In genomic region chr2:98212291-98212690, GRCh38 we compare ENCODE assay signal across 21 cellular contexts.
"Had no signal": no experiment of that assay in that cellular context is flagged by ENCODE, and none has a peak within 500 bp of the region (broad histone marks: within the 10 kb centered on the region; RNA-seq: fewer than 3 reads in every experiment).

No MANE protein-coding gene starts in this region.

- H3K27ac ChIP-seq: breast epithelium, heart left ventricle, left ventricle myocardium inferior, stomach had no signal

- H3K36me3 ChIP-seq: breast epithelium, gastroesophageal sphincter, heart left ventricle, left ventricle myocardium inferior, stomach had no signal

- ATAC-seq: esophagus mucosa; gastroesophageal sphincter; heart left ventricle; naive thymus-derived CD4-positive, alpha-beta T cell; T-cell; WTC11 had no signal

- DNase-seq: activated CD4-positive, alpha-beta T cell treated with anti-CD3 and anti-CD28 coated beads for 48 hours; activated CD8-positive, alpha-beta memory T cell treated with anti-CD3 and anti-CD28 coated beads, Interleukin-2, amount 50 U/mL, for 48 hours; activated effector memory CD4-positive, alpha-beta T cell treated with Interleukin-2 at 50 U/mL for 16 hours; activated naive CD4-positive, alpha-beta T cell treated with anti-CD3 and anti-CD28 coated beads, Interleukin-2, amount 10 ng/mL, durations not matched to agents 7 days and 5 days; activated T-cell treated with anti-CD3 and anti-CD28 coated beads, Interleukin-2, amount 50 U/mL, for 48 hours; aorta; cerebellar nuclear complex; cortex of kidney; heart left ventricle; immature natural killer cell; kidney glomerular epithelial cell; left ventricle myocardium inferior; mucosa of descending colon; naive thymus-derived CD4-positive, alpha-beta T cell; nucleus accumbens; stomach; T-cell had no signal

- H3K4me3 ChIP-seq: breast epithelium, gastroesophageal sphincter, heart left ventricle, left ventricle myocardium inferior, mucosa of descending colon, stomach had no signal

- H3K27me3 ChIP-seq: gastroesophageal sphincter had no signal

- H3K4me1 ChIP-seq: breast epithelium, heart left ventricle, left ventricle myocardium inferior had no signal

- H3K9me3 ChIP-seq: breast epithelium, gastroesophageal sphincter, heart left ventricle, left ventricle myocardium inferior, mucosa of descending colon, stomach had no signal
